Comparison of ENCODE assay signal across 8 cellular contexts in the genomic region with DNA sequence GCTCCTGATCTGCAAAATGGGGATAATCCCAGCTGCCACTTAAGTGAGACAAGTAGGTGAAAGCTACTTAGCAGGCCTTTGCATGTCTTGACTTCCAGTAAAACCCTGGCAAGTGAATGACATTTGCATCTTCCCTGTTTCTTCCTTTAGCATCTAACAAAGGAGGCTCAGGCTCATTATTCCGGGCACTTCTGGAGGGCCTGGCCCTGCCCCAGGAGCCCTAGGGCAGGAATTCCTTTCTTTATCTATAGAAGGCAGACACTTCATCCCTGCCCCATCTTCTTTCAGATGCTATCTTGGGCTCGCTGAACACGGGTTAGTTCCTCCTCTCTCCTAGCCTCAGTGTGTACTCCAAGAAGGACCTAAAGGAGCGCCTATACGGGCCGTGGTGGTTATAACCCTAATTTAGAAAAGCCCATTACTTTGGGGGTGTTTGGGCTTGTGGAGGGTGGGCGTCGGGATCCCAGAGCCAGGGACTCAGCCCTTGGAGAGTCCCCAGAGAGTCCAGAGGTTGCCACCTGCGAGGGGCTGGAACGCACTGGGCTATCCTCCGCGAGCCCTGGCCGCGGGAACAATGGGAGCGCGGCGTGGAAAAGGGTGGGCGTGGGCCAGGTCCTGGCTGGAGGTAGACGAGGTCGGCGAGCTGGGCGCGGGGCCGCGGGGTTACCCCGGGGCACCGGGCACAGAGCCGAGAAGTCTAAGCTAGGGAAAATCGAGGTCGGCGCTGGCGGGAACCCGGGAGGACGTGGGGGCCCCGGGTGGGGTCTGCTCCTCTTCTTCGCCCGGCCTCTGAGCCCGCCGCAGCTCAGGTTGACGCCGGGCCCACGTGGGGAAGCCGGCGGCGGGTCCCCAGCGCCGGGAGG.
DNase-seq lines count a peak whose midpoint lies in the region; ATAC-seq and TF ChIP-seq lines count a peak whose summit lies in the region.

No MANE protein-coding gene starts in this region.

- H3K27ac Mint-ChIP-seq in WTC11, result no peak overlapping the region

- CTCF ChIA-PET in WTC11 (lab: Charles Lee), result interaction anchor here (0.5 to 5.0 kb wide), 12 partner anchors 8 to 144 kb away, joined by 3 to 31 read pairs (median 4); a partner anchor contains a TSS

- peaks cover 78% of the 10 kb centered on the region for H3K27me3 Mint-ChIP-seq in WTC11 (ENCODE audit: low read depth)

- H3K27ac ChIP-seq in HL-60 (replicated peaks), result no peak overlapping the region
- H3K27ac ChIP-seq in right atrium auricular region, result no peak overlapping the region

- H3K4me3 ChIP-seq in HL-60 (replicated peaks; ENCODE audit: insufficient read depth, low read length), result peak overlapping the region; percentile 21
- H3K4me3 ChIP-seq in right atrium auricular region, result peak overlapping the region; percentile 53 to 65
- H3K4me3 ChIP-seq in skeletal muscle cell (ENCODE audit: low read depth, low read length), result peak overlapping the region; percentile 54

- H3K9me3 ChIP-seq in right atrium auricular region, result no peaks in the 10 kb centered on the region

- TF ChIP-seq CTCF in HL-60 (IDR thresholded peaks at IDR 0.05; ENCODE audit: insufficient read depth, low read length) (no peak), WTC11 (IDR thresholded peaks at IDR 0.05) (no peak), right atrium auricular region (IDR thresholded peaks at IDR 0.05) (no peak), omental fat pad (IDR thresholded peaks at IDR 0.05) (no peak)

- H3K4me1 ChIP-seq in right atrium auricular region, result peaks cover 0 to 21% of the 10 kb centered on the region in 2 donors

- no peaks in the 10 kb centered on the region for H3K36me3 Mint-ChIP-seq in WTC11

- DNase-seq in HL-60 (ENCODE audit: low read depth in 1 of 2, low spot score in 1 of 2) (no peak), WTC11 (ENCODE audit: low spot score) (peak; percentile 35), right atrium auricular region (ENCODE audit: low spot score) (no peak), skeletal muscle cell (ENCODE audit: low read depth) (no peak), omental fat pad (ENCODE audit: low spot score) (no peak), HuH-7.5 (ENCODE audit: low spot score) (no peak)
- no peak for DNase-seq in activated CD4-positive, alpha-beta T cell treated with anti-CD3 and anti-CD28 coated beads for 1 hour

- H3K9me3 Mint-ChIP-seq in WTC11, result no peaks in the 10 kb centered on the region

- POLR2A ChIA-PET in WTC11 (lab: Charles Lee), result interaction anchor here (0.6 to 0.7 kb wide), 2 partner anchors 13 to 20 kb away, joined by 3 read pairs; no protein-coding TSS in a partner anchor

- H3K4me1 Mint-ChIP-seq in WTC11, result peaks cover 32% of the 10 kb centered on the region

- H3K4me3 Mint-ChIP-seq in WTC11, result peak overlapping the region; percentile 73

- H3K36me3 ChIP-seq in right atrium auricular region, result no peaks in the 10 kb centered on the region

- peaks cover 23% of the 10 kb centered on the region for H3K27me3 ChIP-seq in HL-60 (ENCODE audit: insufficient read depth, poor library complexity, severe bottlenecking)
- no peaks in the 10 kb centered on the region for H3K27me3 ChIP-seq in right atrium auricular region

- ATAC-seq in WTC11, result peak; percentile 84
- ATAC-seq in HG03097 (IDR thresholded peaks at IDR 0.05; ENCODE audit: low FRiP score, unreplicated experiment), result no peak
- no peak for ATAC-seq in omental fat pad (ENCODE audit: low FRiP score)

TF ChIP-seq in WTC11, 78 proteins besides CTCF, POLR2A, EP300 and RAD21:
- TF ChIP-seq ZNF416 (CRISPR knock-in tag; IDR thresholded peaks at IDR 0.05) (no peak), NR2C2 (CRISPR knock-in tag; IDR thresholded peaks at IDR 0.05) (no peak), GTF2I (CRISPR knock-in tag; conservative IDR thresholded peaks at IDR 0.05) (0 out of 2 replicates have a peak, but pooled peaks have one; percentile 30), CREM (CRISPR knock-in tag; IDR thresholded peaks at IDR 0.05) (no peak)
- TF ChIP-seq, protein P1, sequence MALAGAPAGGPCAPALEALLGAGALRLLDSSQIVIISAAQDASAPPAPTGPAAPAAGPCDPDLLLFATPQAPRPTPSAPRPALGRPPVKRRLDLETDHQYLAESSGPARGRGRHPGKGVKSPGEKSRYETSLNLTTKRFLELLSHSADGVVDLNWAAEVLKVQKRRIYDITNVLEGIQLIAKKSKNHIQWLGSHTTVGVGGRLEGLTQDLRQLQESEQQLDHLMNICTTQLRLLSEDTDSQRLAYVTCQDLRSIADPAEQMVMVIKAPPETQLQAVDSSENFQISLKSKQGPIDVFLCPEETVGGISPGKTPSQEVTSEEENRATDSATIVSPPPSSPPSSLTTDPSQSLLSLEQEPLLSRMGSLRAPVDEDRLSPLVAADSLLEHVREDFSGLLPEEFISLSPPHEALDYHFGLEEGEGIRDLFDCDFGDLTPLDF (CRISPR knock-in tag; IDR thresholded peaks at IDR 0.05), result no peak
- TF ChIP-seq, protein P2, sequence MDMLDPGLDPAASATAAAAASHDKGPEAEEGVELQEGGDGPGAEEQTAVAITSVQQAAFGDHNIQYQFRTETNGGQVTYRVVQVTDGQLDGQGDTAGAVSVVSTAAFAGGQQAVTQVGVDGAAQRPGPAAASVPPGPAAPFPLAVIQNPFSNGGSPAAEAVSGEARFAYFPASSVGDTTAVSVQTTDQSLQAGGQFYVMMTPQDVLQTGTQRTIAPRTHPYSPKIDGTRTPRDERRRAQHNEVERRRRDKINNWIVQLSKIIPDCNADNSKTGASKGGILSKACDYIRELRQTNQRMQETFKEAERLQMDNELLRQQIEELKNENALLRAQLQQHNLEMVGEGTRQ (CRISPR knock-in tag; IDR thresholded peaks at IDR 0.05), result no peak
